16 cellular contexts compared by ENCODE assay signal in genomic region chr4:16262188-16262587, GRCh38.
"Had no signal": no experiment of that assay in that cellular context is flagged by ENCODE, and none has a peak within 500 bp of the region (broad histone marks: within the 10 kb centered on the region; RNA-seq: fewer than 3 reads in every experiment).

No MANE protein-coding gene starts in this region.

- H3K4me3 Mint-ChIP-seq: activated CD4-positive, alpha-beta memory T cell treated with anti-CD3 and anti-CD28 coated beads for 36 hours; activated CD4-positive, alpha-beta T cell treated with anti-CD3 and anti-CD28 coated beads for 36 hours; activated naive CD4-positive, alpha-beta T cell treated with anti-CD3 and anti-CD28 coated beads, Interleukin-2, amount 10 ng/mL, durations not matched to agents 7 days and 5 days; mesothelial cell of epicardium had no signal

- H3K36me3 ChIP-seq: lower lobe of right lung, prostate gland, transverse colon, WERI-Rb-1 had no signal

- H3K9me3 Mint-ChIP-seq: activated CD4-positive, alpha-beta memory T cell treated with anti-CD3 and anti-CD28 coated beads for 36 hours; activated naive CD4-positive, alpha-beta T cell treated with anti-CD3 and anti-CD28 coated beads, Interleukin-2, amount 10 ng/mL, durations not matched to agents 7 days and 5 days; mesothelial cell of epicardium had no signal

- DNase-seq: activated CD4-positive, alpha-beta memory T cell treated with anti-CD3 and anti-CD28 coated beads for 36 hours; activated CD4-positive, alpha-beta T cell treated with anti-CD3 and anti-CD28 coated beads for 36 hours; activated naive CD4-positive, alpha-beta T cell treated with anti-CD3 and anti-CD28 coated beads, Interleukin-2, amount 10 ng/mL, durations not matched to agents 7 days and 5 days; activated T-cell treated with anti-CD3 and anti-CD28 coated beads, Interleukin-2, amount 50 U/mL, for 48 hours; dorsolateral prefrontal cortex; left colon; lower lobe of right lung; right cardiac atrium; stimulated activated CD4-positive, alpha-beta T cell treated with anti-CD3 and anti-CD28 coated beads, Interleukin-4, amount 100 ng/mL, for 4 hours; stimulated activated CD8-positive, alpha-beta memory T cell treated with anti-CD3 and anti-CD28 coated beads, Interleukin-4, amount 100 ng/mL, for 48 hours; stimulated activated naive CD8-positive, alpha-beta T cell treated with anti-CD3 and anti-CD28 coated beads, Interleukin-15, Interleukin-2, amounts not matched to agents 100 U/mL and 50 U/mL, for 24 hours; transverse colon; WERI-Rb-1 had no signal

- H3K9me3 ChIP-seq: lower lobe of right lung, prostate gland, transverse colon had no signal

- H3K4me1 Mint-ChIP-seq: mesothelial cell of epicardium had no signal

- H3K27ac Mint-ChIP-seq: activated CD4-positive, alpha-beta memory T cell treated with anti-CD3 and anti-CD28 coated beads for 36 hours; activated naive CD4-positive, alpha-beta T cell treated with anti-CD3 and anti-CD28 coated beads, Interleukin-2, amount 10 ng/mL, durations not matched to agents 7 days and 5 days; mesothelial cell of epicardium had no signal

- H3K4me3 ChIP-seq: dorsolateral prefrontal cortex, lower lobe of right lung, prostate gland, skin epidermis, transverse colon had no signal

- H3K4me1 ChIP-seq: lower lobe of right lung, prostate gland, transverse colon had no signal

- H3K27me3 Mint-ChIP-seq: activated CD4-positive, alpha-beta memory T cell treated with anti-CD3 and anti-CD28 coated beads for 36 hours; activated CD4-positive, alpha-beta T cell treated with anti-CD3 and anti-CD28 coated beads for 36 hours had no signal

- H3K27me3 ChIP-seq: dorsolateral prefrontal cortex, transverse colon had no signal

- ATAC-seq: activated CD4-positive, alpha-beta T cell treated with anti-CD3 and anti-CD28 coated beads for 36 hours; left colon; lower lobe of right lung; right cardiac atrium; stimulated activated naive CD8-positive, alpha-beta T cell treated with anti-CD3 and anti-CD28 coated beads, Interleukin-15, Interleukin-2, amounts not matched to agents 100 U/mL and 50 U/mL, for 24 hours had no signal

- H3K36me3 Mint-ChIP-seq: activated naive CD4-positive, alpha-beta T cell treated with anti-CD3 and anti-CD28 coated beads, Interleukin-2, amount 10 ng/mL, durations not matched to agents 7 days and 5 days had no signal

- H3K27ac ChIP-seq: dorsolateral prefrontal cortex, lower lobe of right lung, prostate gland, skin epidermis, transverse colon, WERI-Rb-1 had no signal
